Comparison of ENCODE assay signal across 1 cellular context in the genomic region with DNA sequence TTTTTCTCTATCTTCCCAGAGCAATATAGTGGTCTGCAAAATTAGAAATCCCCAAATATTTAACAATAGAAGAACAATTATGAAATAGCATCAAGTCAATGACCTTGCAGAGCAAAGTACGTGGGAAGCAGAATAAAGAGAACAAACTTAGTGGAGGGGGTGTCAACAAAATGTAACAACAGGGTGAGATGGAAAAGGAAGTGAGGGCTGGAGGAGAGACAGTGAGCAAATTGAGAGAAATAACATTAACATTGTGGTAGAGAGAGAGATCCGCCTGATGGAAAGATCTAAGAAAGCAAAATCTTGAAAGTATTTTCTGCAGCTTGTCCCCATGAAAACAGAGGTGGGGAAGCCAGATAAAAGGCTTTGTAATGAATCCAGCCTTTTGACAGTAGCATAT.
TF ChIP-seq lines count a peak whose summit lies in the region.

No MANE protein-coding gene starts in this region.

TF ChIP-seq in GM23338, 12 proteins besides CTCF, POLR2A, EP300 and RAD21 (continued from another document):
- TF ChIP-seq STAT1 (IDR thresholded peaks at IDR 0.05; ENCODE audit: unreplicated experiment) (no peak), ZNF114 (CRISPR knock-in tag; IDR thresholded peaks at IDR 0.05) (no peak), CREB1 (CRISPR knock-in tag; IDR thresholded peaks at IDR 0.05; ENCODE audit: low read depth) (no peak), JUNB (IDR thresholded peaks at IDR 0.05; ENCODE audit: unreplicated experiment) (no peak)
- TF ChIP-seq, protein P1, sequence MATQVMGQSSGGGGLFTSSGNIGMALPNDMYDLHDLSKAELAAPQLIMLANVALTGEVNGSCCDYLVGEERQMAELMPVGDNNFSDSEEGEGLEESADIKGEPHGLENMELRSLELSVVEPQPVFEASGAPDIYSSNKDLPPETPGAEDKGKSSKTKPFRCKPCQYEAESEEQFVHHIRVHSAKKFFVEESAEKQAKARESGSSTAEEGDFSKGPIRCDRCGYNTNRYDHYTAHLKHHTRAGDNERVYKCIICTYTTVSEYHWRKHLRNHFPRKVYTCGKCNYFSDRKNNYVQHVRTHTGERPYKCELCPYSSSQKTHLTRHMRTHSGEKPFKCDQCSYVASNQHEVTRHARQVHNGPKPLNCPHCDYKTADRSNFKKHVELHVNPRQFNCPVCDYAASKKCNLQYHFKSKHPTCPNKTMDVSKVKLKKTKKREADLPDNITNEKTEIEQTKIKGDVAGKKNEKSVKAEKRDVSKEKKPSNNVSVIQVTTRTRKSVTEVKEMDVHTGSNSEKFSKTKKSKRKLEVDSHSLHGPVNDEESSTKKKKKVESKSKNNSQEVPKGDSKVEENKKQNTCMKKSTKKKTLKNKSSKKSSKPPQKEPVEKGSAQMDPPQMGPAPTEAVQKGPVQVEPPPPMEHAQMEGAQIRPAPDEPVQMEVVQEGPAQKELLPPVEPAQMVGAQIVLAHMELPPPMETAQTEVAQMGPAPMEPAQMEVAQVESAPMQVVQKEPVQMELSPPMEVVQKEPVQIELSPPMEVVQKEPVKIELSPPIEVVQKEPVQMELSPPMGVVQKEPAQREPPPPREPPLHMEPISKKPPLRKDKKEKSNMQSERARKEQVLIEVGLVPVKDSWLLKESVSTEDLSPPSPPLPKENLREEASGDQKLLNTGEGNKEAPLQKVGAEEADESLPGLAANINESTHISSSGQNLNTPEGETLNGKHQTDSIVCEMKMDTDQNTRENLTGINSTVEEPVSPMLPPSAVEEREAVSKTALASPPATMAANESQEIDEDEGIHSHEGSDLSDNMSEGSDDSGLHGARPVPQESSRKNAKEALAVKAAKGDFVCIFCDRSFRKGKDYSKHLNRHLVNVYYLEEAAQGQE (IDR thresholded peaks at IDR 0.05; ENCODE audit: unreplicated experiment): no peak
- TF ChIP-seq, protein P2, sequence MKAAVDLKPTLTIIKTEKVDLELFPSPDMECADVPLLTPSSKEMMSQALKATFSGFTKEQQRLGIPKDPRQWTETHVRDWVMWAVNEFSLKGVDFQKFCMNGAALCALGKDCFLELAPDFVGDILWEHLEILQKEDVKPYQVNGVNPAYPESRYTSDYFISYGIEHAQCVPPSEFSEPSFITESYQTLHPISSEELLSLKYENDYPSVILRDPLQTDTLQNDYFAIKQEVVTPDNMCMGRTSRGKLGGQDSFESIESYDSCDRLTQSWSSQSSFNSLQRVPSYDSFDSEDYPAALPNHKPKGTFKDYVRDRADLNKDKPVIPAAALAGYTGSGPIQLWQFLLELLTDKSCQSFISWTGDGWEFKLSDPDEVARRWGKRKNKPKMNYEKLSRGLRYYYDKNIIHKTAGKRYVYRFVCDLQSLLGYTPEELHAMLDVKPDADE (IDR thresholded peaks at IDR 0.05): no peak
